1 cellular context compared by ENCODE assay signal in the genomic region with DNA sequence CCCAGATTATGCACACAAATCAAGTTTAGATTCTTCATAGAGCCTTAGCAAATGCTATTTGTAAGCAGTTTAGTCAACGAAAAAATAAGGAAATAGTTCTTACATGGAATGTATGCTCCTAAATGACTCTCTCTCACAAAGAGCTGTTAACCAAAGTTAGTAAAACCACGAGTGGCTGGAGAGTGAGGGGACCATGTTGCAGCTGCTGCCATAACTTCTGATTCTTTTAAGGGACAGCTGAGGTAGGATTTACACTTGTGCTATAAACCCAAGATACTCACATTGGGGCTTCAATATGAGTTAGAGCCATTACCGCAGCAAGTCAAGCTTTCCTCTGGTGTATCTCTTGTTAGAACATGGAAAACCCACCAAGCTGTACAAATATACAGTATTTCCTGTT.
TF ChIP-seq lines count a peak whose summit lies in the region.

No MANE protein-coding gene starts in this region.

TF ChIP-seq in GM12878, 131 proteins besides CTCF, POLR2A, EP300 and RAD21:
- TF ChIP-seq, protein P1, sequence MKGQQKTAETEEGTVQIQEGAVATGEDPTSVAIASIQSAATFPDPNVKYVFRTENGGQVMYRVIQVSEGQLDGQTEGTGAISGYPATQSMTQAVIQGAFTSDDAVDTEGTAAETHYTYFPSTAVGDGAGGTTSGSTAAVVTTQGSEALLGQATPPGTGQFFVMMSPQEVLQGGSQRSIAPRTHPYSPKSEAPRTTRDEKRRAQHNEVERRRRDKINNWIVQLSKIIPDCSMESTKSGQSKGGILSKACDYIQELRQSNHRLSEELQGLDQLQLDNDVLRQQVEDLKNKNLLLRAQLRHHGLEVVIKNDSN (IDR thresholded peaks at IDR 0.05; ENCODE audit: borderline replicate concordance, extremely low read length, insufficient read depth, low read depth, low read length): no peak
- TF ChIP-seq, protein P2, sequence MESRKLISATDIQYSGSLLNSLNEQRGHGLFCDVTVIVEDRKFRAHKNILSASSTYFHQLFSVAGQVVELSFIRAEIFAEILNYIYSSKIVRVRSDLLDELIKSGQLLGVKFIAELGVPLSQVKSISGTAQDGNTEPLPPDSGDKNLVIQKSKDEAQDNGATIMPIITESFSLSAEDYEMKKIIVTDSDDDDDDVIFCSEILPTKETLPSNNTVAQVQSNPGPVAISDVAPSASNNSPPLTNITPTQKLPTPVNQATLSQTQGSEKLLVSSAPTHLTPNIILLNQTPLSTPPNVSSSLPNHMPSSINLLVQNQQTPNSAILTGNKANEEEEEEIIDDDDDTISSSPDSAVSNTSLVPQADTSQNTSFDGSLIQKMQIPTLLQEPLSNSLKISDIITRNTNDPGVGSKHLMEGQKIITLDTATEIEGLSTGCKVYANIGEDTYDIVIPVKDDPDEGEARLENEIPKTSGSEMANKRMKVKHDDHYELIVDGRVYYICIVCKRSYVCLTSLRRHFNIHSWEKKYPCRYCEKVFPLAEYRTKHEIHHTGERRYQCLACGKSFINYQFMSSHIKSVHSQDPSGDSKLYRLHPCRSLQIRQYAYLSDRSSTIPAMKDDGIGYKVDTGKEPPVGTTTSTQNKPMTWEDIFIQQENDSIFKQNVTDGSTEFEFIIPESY (IDR thresholded peaks at IDR 0.05): no peak
- no peak for TF ChIP-seq KLF5 (IDR thresholded peaks at IDR 0.05; ENCODE audit: partially characterized antibody)
- no peak for TF ChIP-seq JUND (IDR thresholded peaks at IDR 0.05; ENCODE audit: low read depth, low read length)
- TF ChIP-seq ZBTB40 (IDR thresholded peaks at IDR 0.05; ENCODE audit: borderline replicate concordance): no peak
- no peak for TF ChIP-seq NRF1 (conservative IDR thresholded peaks at IDR 0.05; ENCODE audit: low read depth, low read length)
- no peak for TF ChIP-seq ZZZ3 (IDR thresholded peaks at IDR 0.05; ENCODE audit: control insufficient read depth, insufficient read length, low read depth)
- TF ChIP-seq, protein P3, sequence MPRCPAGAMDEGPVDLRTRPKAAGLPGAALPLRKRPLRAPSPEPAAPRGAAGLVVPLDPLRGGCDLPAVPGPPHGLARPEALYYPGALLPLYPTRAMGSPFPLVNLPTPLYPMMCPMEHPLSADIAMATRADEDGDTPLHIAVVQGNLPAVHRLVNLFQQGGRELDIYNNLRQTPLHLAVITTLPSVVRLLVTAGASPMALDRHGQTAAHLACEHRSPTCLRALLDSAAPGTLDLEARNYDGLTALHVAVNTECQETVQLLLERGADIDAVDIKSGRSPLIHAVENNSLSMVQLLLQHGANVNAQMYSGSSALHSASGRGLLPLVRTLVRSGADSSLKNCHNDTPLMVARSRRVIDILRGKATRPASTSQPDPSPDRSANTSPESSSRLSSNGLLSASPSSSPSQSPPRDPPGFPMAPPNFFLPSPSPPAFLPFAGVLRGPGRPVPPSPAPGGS (IDR thresholded peaks at IDR 0.05; ENCODE audit: borderline replicate concordance, insufficient read depth, low read depth, low read length, poor library complexity, severe bottlenecking): no peak
- TF ChIP-seq BRCA1 (IDR thresholded peaks at IDR 0.05; ENCODE audit: low read depth, low read length): no peak
- TF ChIP-seq ETV6 (conservative IDR thresholded peaks at IDR 0.05 in 1 of 2, IDR thresholded peaks at IDR 0.05 in 1 of 2; ENCODE audit: borderline replicate concordance in 1 of 2, low read depth in 1 of 2): no peak
- TF ChIP-seq FOXK2 (IDR thresholded peaks at IDR 0.05): no peak
- no peak for TF ChIP-seq SKIL (IDR thresholded peaks at IDR 0.05; ENCODE audit: low read depth, poor library complexity, severe bottlenecking)
- no peak for TF ChIP-seq HDAC2 (IDR thresholded peaks at IDR 0.05)
- no peak for TF ChIP-seq POLR2AphosphoS2 (IDR thresholded peaks at IDR 0.05; ENCODE audit: low read depth, low read length)
- no peak for TF ChIP-seq EGR1 (IDR thresholded peaks at IDR 0.05; ENCODE audit: borderline replicate concordance in 1 of 2, low read depth in 2 of 2, low read length in 2 of 2)
- no peak for TF ChIP-seq SUPT20H (IDR thresholded peaks at IDR 0.05; ENCODE audit: borderline replicate concordance, control insufficient read depth, low read depth, low read length)
- TF ChIP-seq KDM1A (IDR thresholded peaks at IDR 0.05; ENCODE audit: borderline replicate concordance): no peak
- no peak for TF ChIP-seq GABPA (IDR thresholded peaks at IDR 0.05; ENCODE audit: low read depth)
